In genomic region chr6:41935685-41936072, GRCh38 we compare ENCODE assay signal across 10 cellular contexts. TPM values are rescaled to one million over a fixed set of nuclear protein-coding genes. Genes with fewer than 3 reads are reported as not detected.
DNase-seq lines count a peak whose midpoint lies in the region; ATAC-seq and TF ChIP-seq lines count a peak whose summit lies in the region.
"Had no signal": no experiment of that assay in that cellular context is flagged by ENCODE, and none has a peak within 500 bp of the region (broad histone marks: within the 10 kb centered on the region; RNA-seq: fewer than 3 reads in every experiment).

No MANE protein-coding gene starts in this region.

- no peaks in the 10 kb centered on the region for H3K27me3 Mint-ChIP-seq in T-helper 1 cell treated with Interleukin-12 subunit alpha and Interleukin-12 subunit beta and Interleukin-4 antibody, amounts not matched to agents 30 μg/mL and 1 μg/mL, for 36 hours (ENCODE audit: low read depth)

- no peak overlapping the region for H2AFZ ChIP-seq in KMS-11 (ENCODE audit: low read depth)

- DNase-seq in T-helper 1 cell = no peak
- no peak for DNase-seq in adipocyte (ENCODE audit: low read depth)
- peak; percentile 2 for DNase-seq in retina
- DNase-seq in left colon = no peak
- no peak for DNase-seq in GM03348 (ENCODE audit: low spot score)

- no peaks in the 10 kb centered on the region for H3K9me3 ChIP-seq in adipocyte (ENCODE audit: control insufficient read depth, low read length)
- H3K9me3 ChIP-seq: thyroid gland had no signal

- peak overlapping the region; percentile 47 for H3K4me2 ChIP-seq in KMS-11

- H3K4me3 Mint-ChIP-seq in T-helper 1 cell treated with Interleukin-12 subunit alpha and Interleukin-12 subunit beta and Interleukin-4 antibody, amounts not matched to agents 30 μg/mL and 1 μg/mL, for 36 hours = peak overlapping the region; percentile 100

- peaks cover 73% of the 10 kb centered on the region for H3K4me1 Mint-ChIP-seq in T-helper 1 cell treated with Interleukin-12 subunit alpha and Interleukin-12 subunit beta and Interleukin-4 antibody, amounts not matched to agents 30 μg/mL and 1 μg/mL, for 36 hours (ENCODE audit: low read depth)

- H4K20me1 ChIP-seq in KMS-11 (ENCODE audit: insufficient read depth) = no peaks in the 10 kb centered on the region; the same call in 1 of the 2 replicates

- H3K36me3 ChIP-seq in KMS-11 (ENCODE audit: insufficient read depth) (peaks cover 5% of the 10 kb centered on the region; the same call in 1 of the 2 replicates), adipocyte (ENCODE audit: control insufficient read depth, insufficient read depth, low read length, severe bottlenecking) (peaks cover 63% of the 10 kb centered on the region)

- H3K9ac ChIP-seq in KMS-11 (no peak overlapping the region), adipocyte (ENCODE audit: low read length) (peak overlapping the region; percentile 35)

- ATAC-seq in left colon (no peak), GM19328 (IDR thresholded peaks at IDR 0.05; ENCODE audit: unreplicated experiment) (no peak)

- intact Hi-C loops in left colon (cut with DNase I, micrococcal nuclease) = loop anchor here (5.0 to 10.0 kb wide), 2 partner anchors 107 to 109 kb away; no protein-coding TSS in a partner anchor

- H3K4me1 ChIP-seq in KMS-11 (ENCODE audit: low read depth, poor library complexity, severe bottlenecking) (peaks cover 54% of the 10 kb centered on the region), adipocyte (ENCODE audit: control insufficient read depth, insufficient read depth, low read length) (peaks cover 68% of the 10 kb centered on the region)

- H3K27ac ChIP-seq in KMS-11 = peak overlapping the region; percentile 56
- H3K27ac ChIP-seq: thyroid gland had no signal

- TF ChIP-seq CTCF in KMS-11 (conservative IDR thresholded peaks at IDR 0.05; ENCODE audit: low read depth, low read length) = no peak

- H3K79me2 ChIP-seq in KMS-11 (ENCODE audit: insufficient read depth, low read depth) = peaks cover 9% of the 10 kb centered on the region; the same call in 1 of the 2 replicates

- peaks cover 85% of the 10 kb centered on the region for H3K36me3 Mint-ChIP-seq in T-helper 1 cell treated with Interleukin-12 subunit alpha and Interleukin-12 subunit beta and Interleukin-4 antibody, amounts not matched to agents 30 μg/mL and 1 μg/mL, for 36 hours (ENCODE audit: low read depth)

- H3K4me3 ChIP-seq in KMS-11 (IDR thresholded peaks at IDR 0.05; ENCODE audit: insufficient read depth, low read depth, low read length) (no peak overlapping the region), adipocyte (ENCODE audit: low read length) (no peak overlapping the region)
- H3K4me3 ChIP-seq: thyroid gland had no signal

- no peaks in the 10 kb centered on the region for H3K9me3 Mint-ChIP-seq in T-helper 1 cell treated with Interleukin-12 subunit alpha and Interleukin-12 subunit beta and Interleukin-4 antibody, amounts not matched to agents 30 μg/mL and 1 μg/mL, for 36 hours
- H3K9me3 Mint-ChIP-seq: nephron had no signal

- H3K27me3 ChIP-seq in KMS-11 (ENCODE audit: insufficient read depth, low read depth) (no peaks in the 10 kb centered on the region), adipocyte (replicated peaks; ENCODE audit: control insufficient read depth, insufficient read depth, low read length) (no peaks in the 10 kb centered on the region)
- H3K27me3 ChIP-seq: thyroid gland had no signal

- H3K27ac Mint-ChIP-seq in T-helper 1 cell treated with Interleukin-12 subunit alpha and Interleukin-12 subunit beta and Interleukin-4 antibody, amounts not matched to agents 30 μg/mL and 1 μg/mL, for 36 hours = peak overlapping the region; percentile 91

RNA-seq across cellular contexts. Expression of gene CCND3, which starts 5.9 kb away (rescaled TPM):
- 10 to 100 TPM; 64.0 to 68.4 TPM for total RNA-seq in left colon

RNA-seq across cellular contexts. Expression of gene BYSL, which starts 14.4 kb away (rescaled TPM):
- 10 to 100 TPM in 1 of 2 donors, 1 to 10 TPM in 1; 8.8 to 10.3 TPM for total RNA-seq in left colon

RNA-seq across cellular contexts. Expression of gene MED20, which starts 14.7 kb away (rescaled TPM):
- total RNA-seq in left colon = 10 to 100 TPM; 18.5 to 18.8 TPM

RNA-seq across cellular contexts. Expression of gene USP49, which starts 40.5 kb away (rescaled TPM):
- total RNA-seq in left colon = 1 to 10 TPM; 2.1 to 2.9 TPM
